Comparison of ENCODE assay signal across 16 cellular contexts in genomic region chr15:63981596-63982320, GRCh38.
DNase-seq lines count a peak whose midpoint lies in the region; ATAC-seq, FAIRE-seq and TF ChIP-seq lines count a peak whose summit lies in the region.
"Had no signal": no experiment of that assay in that cellular context is flagged by ENCODE, and none has a peak within 500 bp of the region (broad histone marks: within the 10 kb centered on the region; RNA-seq: fewer than 3 reads in every experiment).

No MANE protein-coding gene starts in this region.

- in situ Hi-C loops in K562 (cut with MboI), result no loop called here

- TF ChIP-seq CTCF in heart right ventricle (IDR thresholded peaks at IDR 0.05) (no peak), K562 (IDR thresholded peaks at IDR 0.05 in 2 of 3, conservative IDR thresholded peaks at IDR 0.05 in 1 of 3; ENCODE audit: insufficient read depth in 2 of 3, low read depth in 1 of 3, low read length in 3 of 3) (no peak), foreskin keratinocyte (conservative IDR thresholded peaks at IDR 0.05) (no peak), mucosa of descending colon (IDR thresholded peaks at IDR 0.05) (no peak)

- H3K4me1 ChIP-seq in heart right ventricle, result peaks cover 37 to 87% (median 71%) of the 10 kb centered on the region in 9 donors
- H3K4me1 ChIP-seq in K562 (replicated peaks in 1 of 2; ENCODE audit: control insufficient read depth in 2 of 2, insufficient read depth in 2 of 2, low read length in 2 of 2), result peaks cover 4 to 24% of the 10 kb centered on the region in 2 experiments; a peak in 4 of 5 replicates
- peaks cover 7% of the 10 kb centered on the region for H3K4me1 ChIP-seq in foreskin keratinocyte
- H3K4me1 ChIP-seq in skeletal muscle tissue (ENCODE audit: control insufficient read depth in 3 of 3, insufficient read depth in 3 of 3, low read length in 3 of 3), result peaks cover 75 to 86% (median 83%) of the 10 kb centered on the region in 3 donors
- no peaks in the 10 kb centered on the region for H3K4me1 ChIP-seq in mucosa of descending colon (ENCODE audit: low read depth)

- H4K20me1 ChIP-seq in K562 (replicated peaks; ENCODE audit: control insufficient read depth, insufficient read depth, low read length), result no peaks in the 10 kb centered on the region

- no peak for TF ChIP-seq POLR2A in K562 (conservative IDR thresholded peaks at IDR 0.05)

- no peak overlapping the region for H2AFZ ChIP-seq in K562 (ENCODE audit: low read depth, low read length)

- H3K9me3 ChIP-seq in heart right ventricle (no peaks in the 10 kb centered on the region), K562 (replicated peaks; ENCODE audit: control insufficient read depth, insufficient read depth, low read depth, low read length) (no peaks in the 10 kb centered on the region), skeletal muscle tissue (ENCODE audit: control insufficient read depth in 3 of 3, low read length in 3 of 3) (no peaks in the 10 kb centered on the region), mucosa of descending colon (no peaks in the 10 kb centered on the region)
- H3K9me3 ChIP-seq: SK-N-SH had no signal

- 93 to 95% methylated on average over 12 to 13 of the region's 13 CpGs for WGBS in heart right ventricle, 2 donors
- WGBS in K562 (ENCODE audit: insufficient coverage, low coverage, missing lambda C conversion rate), result 72% methylated on average over 11 of the region's 13 CpGs

- TF ChIP-seq RAD21 in K562 (CRISPR knock-in tag; conservative IDR thresholded peaks at IDR 0.05 in 1 of 2, IDR thresholded peaks at IDR 0.05 in 1 of 2), result no peak

- ATAC-seq in heart right ventricle, result no peak
- ATAC-seq in left ventricle myocardium superior, result no peak
- ATAC-seq in K562, result no peak
- ATAC-seq in foreskin keratinocyte, result peak; percentile 86
- no peak for ATAC-seq in mucosa of descending colon

- H3K9me1 ChIP-seq in K562 (ENCODE audit: control insufficient read depth, insufficient read depth, low read length), result no peaks in the 10 kb centered on the region

- POLR2A ChIA-PET in K562 (lab: Yijun Ruan, JAX), result interaction anchor here (1.1 to 1.3 kb wide), 2 partner anchors 10 to 11 kb away, joined by 3 to 5 read pairs; no protein-coding TSS in a partner anchor

- H3K27ac ChIP-seq in heart right ventricle (peak overlapping the region; percentile 1 to 91 (median 86)), K562 (ENCODE audit: extremely low read depth, low read depth, low read length) (no peak overlapping the region), foreskin keratinocyte (no peak overlapping the region), skeletal muscle tissue (ENCODE audit: low read depth, low read length) (peak overlapping the region; percentile 88)
- H3K27ac ChIP-seq: C4-2B had no signal

- BruUV-seq in K562 (replicated peaks; lab: Mats Ljungman, UMichigan), result no TSS peak

- H3K9ac ChIP-seq in K562 (ENCODE audit: insufficient read depth in 1 of 2, low read depth in 2 of 2, low read length in 2 of 2), result no peak overlapping the region
- peak overlapping the region in 1 of 3 donors; percentile 3 for H3K9ac ChIP-seq in skeletal muscle tissue (ENCODE audit: low read depth in 1 of 3, low read length in 3 of 3)
- H3K9ac ChIP-seq: SK-N-SH had no signal

- CTCF ChIA-PET in K562 (lab: Yijun Ruan, JAX; ENCODE audit: low intra/inter-chr PET ratio), result interaction anchor here (0.6 kb wide), 1 partner anchor 90 kb away, joined by 4 read pairs; no protein-coding TSS in a partner anchor

- no peak for DNase-seq in heart right ventricle
- no peak for DNase-seq in left ventricle myocardium superior
- DNase-seq in K562 (ENCODE audit: extremely low read depth in 1 of 4, low spot score in 3 of 4), result no peak
- DNase-seq in foreskin keratinocyte, result peak; percentile 81 to 93
- no peak for DNase-seq in COLO829 (ENCODE audit: low spot score)
- no peak for DNase-seq in NK-92 (lab: John Stamatoyannopoulos, UW; ENCODE audit: unreplicated experiment)
- no peak for DNase-seq in mucosa of descending colon
- DNase-seq: H9, NCI-H1417, NCI-H187 treated with DMSO at 0.1 percent for 48 hours, NCI-H446 treated with DMSO at 0.1 percent for 48 hours, NCI-H774, SHP77, SK-N-SH had no signal

- H3K4me3 ChIP-seq in heart right ventricle (no peak overlapping the region), K562 (no peak overlapping the region), skeletal muscle tissue (ENCODE audit: low read length in 3 of 3) (no peak overlapping the region), mucosa of descending colon (no peak overlapping the region)

- H3K27me3 ChIP-seq in heart right ventricle (no peaks in the 10 kb centered on the region), K562 (ENCODE audit: control insufficient read depth in 2 of 2, insufficient read depth in 2 of 2, low read length in 2 of 2) (no peaks in the 10 kb centered on the region), foreskin keratinocyte (no peaks in the 10 kb centered on the region), skeletal muscle tissue (ENCODE audit: control insufficient read depth in 3 of 3, insufficient read depth in 3 of 3, low read length in 3 of 3) (no peaks in the 10 kb centered on the region)

- intact Hi-C loops in heart right ventricle (cut with DNase I) (loop anchor here in 1 of 10 donors (5.0 kb wide), 1 partner anchor 41 kb away; no protein-coding TSS in a partner anchor), left ventricle myocardium superior (cut with micrococcal nuclease) (no loop called here), K562 (cut with micrococcal nuclease) (loop anchor here (2.0 to 5.0 kb wide), 2 partner anchors 91 to 229 kb away; no protein-coding TSS in a partner anchor), mucosa of descending colon (cut with DNase I, micrococcal nuclease) (no loop called here)

- H3K79me2 ChIP-seq in K562 (ENCODE audit: control insufficient read depth, insufficient read depth, low read length), result no peaks in the 10 kb centered on the region

- H3K4me2 ChIP-seq in K562 (ENCODE audit: insufficient read depth, low read length), result no peak overlapping the region
- H3K4me2 ChIP-seq: SK-N-SH had no signal

- H3K36me3 ChIP-seq in heart right ventricle (peaks cover 0 to 5% (median 0%) of the 10 kb centered on the region in 9 donors), K562 (ENCODE audit: control insufficient read depth, insufficient read depth, low read length) (no peaks in the 10 kb centered on the region), skeletal muscle tissue (ENCODE audit: control insufficient read depth in 3 of 3, insufficient read depth in 3 of 3, low read length in 3 of 3) (peaks cover 3 to 10% (median 9%) of the 10 kb centered on the region in 3 donors), mucosa of descending colon (ENCODE audit: low read depth) (no peaks in the 10 kb centered on the region)

- FAIRE-seq in K562 (lab: Jason Lieb, UNC), result no peak

- no peak for TF ChIP-seq EP300 in K562 (IDR thresholded peaks at IDR 0.05; ENCODE audit: low read length)

TF ChIP-seq in K562, 482 proteins besides CTCF, POLR2A, EP300 and RAD21:
- TF ChIP-seq ATF3 (IDR thresholded peaks at IDR 0.05), result 0 out of 2 replicates have a peak, but pooled peaks have one; percentile 18
- no peak for TF ChIP-seq ATF3 (CRISPR knock-in tag; conservative IDR thresholded peaks at IDR 0.05)
- no peak for TF ChIP-seq PKNOX1 (IDR thresholded peaks at IDR 0.05)
- TF ChIP-seq PTRF (tag; IDR thresholded peaks at IDR 0.05), result no peak
- no peak for TF ChIP-seq CHCHD3 (CRISPR knock-in tag; IDR thresholded peaks at IDR 0.05)
- no peak for TF ChIP-seq NCOA6 (IDR thresholded peaks at IDR 0.05)
- no peak for TF ChIP-seq ZNF75A (CRISPR knock-in tag; IDR thresholded peaks at IDR 0.05)
- no peak for TF ChIP-seq ILK (tag; IDR thresholded peaks at IDR 0.05; ENCODE audit: borderline replicate concordance, low read depth)

Comparison
In these comparisons a context has a peak if more than half of its experiments do, and no peak if none do; other contexts are left out.
1. DNase-seq: peak in foreskin keratinocyte (2 of 2); none in heart right ventricle (0 of 2), left ventricle myocardium superior (single experiment), K562 (0 of 4), COLO829 (single experiment), NK-92 (single experiment) and mucosa of descending colon (0 of 3).
2. H3K27ac ChIP-seq: peak in heart right ventricle (10 of 10) and skeletal muscle tissue (single experiment); none in K562 (single experiment) and foreskin keratinocyte (single experiment).